22 cellular contexts compared by ENCODE assay signal in the genomic region with DNA sequence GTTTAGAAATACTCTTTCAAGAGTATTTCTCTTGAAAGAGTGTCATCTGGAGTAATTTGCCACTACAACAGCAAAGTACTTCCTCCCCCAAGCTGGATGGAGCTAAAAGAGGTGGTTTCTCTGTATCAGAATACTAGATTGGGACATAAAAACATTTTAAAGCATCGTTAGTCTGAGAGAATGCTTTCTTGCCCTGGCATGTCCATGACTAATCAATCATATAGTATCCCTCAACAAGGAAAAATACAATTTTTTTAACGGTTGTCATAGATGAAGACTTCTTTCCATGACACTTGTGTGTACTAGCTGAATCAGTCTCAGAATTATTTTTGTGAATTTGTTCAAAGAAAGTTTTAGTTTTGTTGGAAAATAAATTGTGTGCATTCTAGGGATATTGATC.
DNase-seq lines count a peak whose midpoint lies in the region; FAIRE-seq and TF ChIP-seq lines count a peak whose summit lies in the region.
"Had no signal": no experiment of that assay in that cellular context is flagged by ENCODE, and none has a peak within 500 bp of the region (broad histone marks: within the 10 kb centered on the region; RNA-seq: fewer than 3 reads in every experiment).

No MANE protein-coding gene starts in this region.

- no peaks in the 10 kb centered on the region for H3K36me3 Mint-ChIP-seq in MCF 10A (ENCODE audit: insufficient read depth, unreplicated experiment)
- H3K36me3 Mint-ChIP-seq: CD8-positive, alpha-beta T cell had no signal

- dilution Hi-C loops in mammary epithelial cell (cut with HindIII; ENCODE audit: low sequenced_read_pairs) (no loop called here), keratinocyte (cut with MboI; ENCODE audit: extremely low pct_ligation_motif_present, low sequenced_read_pairs) (no loop called here)

- H3K27me3 ChIP-seq in mammary epithelial cell (ENCODE audit: insufficient read depth, low read length) (no peaks in the 10 kb centered on the region), keratinocyte (ENCODE audit: control insufficient read depth, extremely low read depth, insufficient read depth, low read length) (no peaks in the 10 kb centered on the region)
- H3K27me3 ChIP-seq: BLaER1 treated with 17β-estradiol and CSF1 and Interleukin-3, amounts not matched to agents 10 nM and 100 nM had no signal

- H3K4me3 Mint-ChIP-seq in MCF 10A (ENCODE audit: unreplicated experiment), result no peak overlapping the region
- H3K4me3 Mint-ChIP-seq: B cell; CD4-positive, alpha-beta T cell; CD8-positive, alpha-beta T cell had no signal

- no peak overlapping the region for H3K9ac ChIP-seq in mammary epithelial cell (ENCODE audit: insufficient read depth, low read length)
- no peak overlapping the region for H3K9ac ChIP-seq in keratinocyte (ENCODE audit: control insufficient read depth, extremely low read depth, insufficient read depth, low read length)
- H3K9ac ChIP-seq: BLaER1 treated with 17β-estradiol and CSF1 and Interleukin-3, amounts not matched to agents 10 nM and 100 nM had no signal

- DNase-seq in mammary epithelial cell (peak; percentile 79), MCF 10A (ENCODE audit: unreplicated experiment) (no peak), epithelial cell of esophagus (ENCODE audit: low read depth) (peak; percentile 39), keratinocyte (ENCODE audit: low read depth, low spot score) (peak; percentile 4), HK-2 (ENCODE audit: unreplicated experiment) (no peak)
- DNase-seq in stimulated activated naive CD4-positive, alpha-beta T cell (lab: John Stamatoyannopoulos, UW), result no peak
- DNase-seq: AML-193; Caco-2; Calu3; CD4-positive, alpha-beta T cell; CD8-positive, alpha-beta T cell; DMS79 treated with DMSO at 0.1 percent for 48 hours; GF-D8 had no signal

- no peak overlapping the region for H3K27ac Mint-ChIP-seq in MCF 10A (ENCODE audit: low read depth, unreplicated experiment)
- H3K27ac Mint-ChIP-seq: B cell; CD4-positive, alpha-beta T cell; CD8-positive, alpha-beta T cell had no signal

- H4K20me1 ChIP-seq in mammary epithelial cell (ENCODE audit: insufficient read depth, low read length) (no peaks in the 10 kb centered on the region), keratinocyte (ENCODE audit: control insufficient read depth, extremely low read depth, insufficient read depth, low read length) (no peaks in the 10 kb centered on the region)
- H4K20me1 ChIP-seq: BLaER1 treated with 17β-estradiol and CSF1 and Interleukin-3, amounts not matched to agents 10 nM and 100 nM had no signal

- H3K9me1 ChIP-seq in keratinocyte (ENCODE audit: control insufficient read depth, extremely low read depth, insufficient read depth, low read length), result no peaks in the 10 kb centered on the region

- H3K4me2 ChIP-seq in mammary epithelial cell (ENCODE audit: insufficient read depth, low read depth, low read length) (no peak overlapping the region), keratinocyte (ENCODE audit: control insufficient read depth, extremely low read depth, insufficient read depth, low read depth, low read length) (peak overlapping the region; percentile 8)
- H3K4me2 ChIP-seq: A549; BLaER1 treated with 17β-estradiol and CSF1 and Interleukin-3, amounts not matched to agents 10 nM and 100 nM had no signal

- no peak for TF ChIP-seq CTCF in mammary epithelial cell (conservative IDR thresholded peaks at IDR 0.05 in 1 of 2, IDR thresholded peaks at IDR 0.05 in 1 of 2; ENCODE audit: extremely low read depth in 1 of 2, insufficient read depth in 1 of 2, low read depth in 1 of 2, low read length in 2 of 2)
- TF ChIP-seq CTCF in MCF 10A (IDR thresholded peaks at IDR 0.05; ENCODE audit: unreplicated experiment), result no peak
- no peak for TF ChIP-seq CTCF in epithelial cell of esophagus (IDR thresholded peaks at IDR 0.05; ENCODE audit: insufficient read depth, low read depth, low read length, missing control alignments)
- no peak for TF ChIP-seq CTCF in keratinocyte (optimal IDR thresholded peaks at IDR 0.05 in 1 of 3, IDR thresholded peaks at IDR 0.05 in 1 of 3, conservative IDR thresholded peaks at IDR 0.05 in 1 of 3; ENCODE audit: extremely low read depth in 1 of 3, insufficient read depth in 2 of 3, low read length in 3 of 3)

- no peak overlapping the region for H3K4me3 ChIP-seq in mammary epithelial cell (replicated peaks in 1 of 3; ENCODE audit: insufficient read depth in 1 of 3, low read depth in 2 of 3, low read length in 3 of 3)
- H3K4me3 ChIP-seq in epithelial cell of esophagus (ENCODE audit: low read length), result no peak overlapping the region
- no peak overlapping the region for H3K4me3 ChIP-seq in keratinocyte (ENCODE audit: control insufficient read depth in 2 of 3, extremely low read depth in 1 of 3, insufficient read depth in 2 of 3, low read depth in 1 of 3, low read length in 3 of 3)
- H3K4me3 ChIP-seq: A549; BLaER1 treated with 17β-estradiol and CSF1 and Interleukin-3, amounts not matched to agents 10 nM and 100 nM had no signal

- in situ Hi-C loops in mammary epithelial cell (cut with MboI; ENCODE audit: low sequenced_read_pairs in 2 of 2), result no loop called here

- 0% methylated on average over 2 of the region's 2 CpGs for WGBS in mammary epithelial cell (ENCODE audit: low coverage, missing lambda C conversion rate)

- FAIRE-seq in keratinocyte (lab: Jason Lieb, UNC), result no peak
- FAIRE-seq: A549, D721Med, G401.6, GM12891, GM19239 had no signal

- H3K36me3 ChIP-seq in mammary epithelial cell (ENCODE audit: insufficient read depth, low read length) (no peaks in the 10 kb centered on the region), keratinocyte (ENCODE audit: control insufficient read depth in 2 of 2, extremely low read depth in 1 of 2, insufficient read depth in 2 of 2, low read length in 2 of 2) (no peaks in the 10 kb centered on the region)
- H3K36me3 ChIP-seq: BLaER1 treated with 17β-estradiol and CSF1 and Interleukin-3, amounts not matched to agents 10 nM and 100 nM had no signal

- H2AFZ ChIP-seq in mammary epithelial cell (ENCODE audit: low read depth, low read length) (peak overlapping the region; percentile 22), keratinocyte (ENCODE audit: control insufficient read depth, low read length) (no peak overlapping the region)

- no peaks in the 10 kb centered on the region for H3K9me3 ChIP-seq in mammary epithelial cell (replicated peaks; ENCODE audit: insufficient read depth, low read length)
- no peaks in the 10 kb centered on the region for H3K9me3 ChIP-seq in keratinocyte (ENCODE audit: control insufficient read depth, low read depth, low read length)
- H3K9me3 ChIP-seq: A549; BLaER1 treated with 17β-estradiol and CSF1 and Interleukin-3, amounts not matched to agents 10 nM and 100 nM; Caco-2 had no signal

- no peaks in the 10 kb centered on the region for H3K9me3 Mint-ChIP-seq in MCF 10A (ENCODE audit: unreplicated experiment)

- POLR2A ChIA-PET in MCF 10A (lab: Yijun Ruan, JAX), result no interaction called here

- H3K27ac ChIP-seq in mammary epithelial cell (ENCODE audit: insufficient read depth, low read depth, low read length) (peak overlapping the region; percentile 18), keratinocyte (ENCODE audit: control insufficient read depth, insufficient read depth, low read length) (no peak overlapping the region)
- H3K27ac ChIP-seq: 22Rv1; A549; BLaER1 treated with 17β-estradiol and CSF1 and Interleukin-3, amounts not matched to agents 10 nM and 100 nM; C4-2B had no signal

- BruUV-seq in mammary epithelial cell (replicated peaks; lab: Mats Ljungman, UMichigan) (no TSS peak), MCF 10A (replicated peaks; lab: Mats Ljungman, UMichigan) (no TSS peak)

- intact Hi-C loops in mammary epithelial cell (cut with micrococcal nuclease), result no loop called here
- intact Hi-C loops in MCF 10A (cut with micrococcal nuclease), result no loop called here

- no peaks in the 10 kb centered on the region for H3K27me3 Mint-ChIP-seq in MCF 10A (ENCODE audit: insufficient read depth, unreplicated experiment)
- H3K27me3 Mint-ChIP-seq: B cell; CD4-positive, alpha-beta T cell had no signal

- no peaks in the 10 kb centered on the region for H3K4me1 Mint-ChIP-seq in MCF 10A (ENCODE audit: insufficient read depth, unreplicated experiment)
- H3K4me1 Mint-ChIP-seq: B cell had no signal

- no peaks in the 10 kb centered on the region for H3K79me2 ChIP-seq in mammary epithelial cell (ENCODE audit: insufficient read depth, low read length)
- H3K79me2 ChIP-seq in keratinocyte (ENCODE audit: control insufficient read depth, insufficient read depth, low read length), result no peaks in the 10 kb centered on the region

- CTCF ChIA-PET in mammary epithelial cell (lab: Charles Lee; ENCODE audit: low non-redundant PET) (no interaction called here), MCF 10A (lab: Yijun Ruan, JAX) (no interaction called here)

- H3K4me1 ChIP-seq in mammary epithelial cell (ENCODE audit: insufficient read depth, low read length), result peaks cover 7% of the 10 kb centered on the region
- peaks cover 2% of the 10 kb centered on the region for H3K4me1 ChIP-seq in keratinocyte (ENCODE audit: control insufficient read depth, extremely low read depth, insufficient read depth, low read length)
- H3K4me1 ChIP-seq: A549; BLaER1 treated with 17β-estradiol and CSF1 and Interleukin-3, amounts not matched to agents 10 nM and 100 nM; Caco-2 had no signal

Comparison
In these comparisons a context has a peak if more than half of its experiments do, and no peak if none do; other contexts are left out.
1. DNase-seq: peak in mammary epithelial cell (single experiment), epithelial cell of esophagus (single experiment) and keratinocyte (single experiment); none in MCF 10A (single experiment), HK-2 (single experiment) and stimulated activated naive CD4-positive, alpha-beta T cell (0 of 6).